Comparison of ENCODE assay signal across 15 cellular contexts in the genomic region with DNA sequence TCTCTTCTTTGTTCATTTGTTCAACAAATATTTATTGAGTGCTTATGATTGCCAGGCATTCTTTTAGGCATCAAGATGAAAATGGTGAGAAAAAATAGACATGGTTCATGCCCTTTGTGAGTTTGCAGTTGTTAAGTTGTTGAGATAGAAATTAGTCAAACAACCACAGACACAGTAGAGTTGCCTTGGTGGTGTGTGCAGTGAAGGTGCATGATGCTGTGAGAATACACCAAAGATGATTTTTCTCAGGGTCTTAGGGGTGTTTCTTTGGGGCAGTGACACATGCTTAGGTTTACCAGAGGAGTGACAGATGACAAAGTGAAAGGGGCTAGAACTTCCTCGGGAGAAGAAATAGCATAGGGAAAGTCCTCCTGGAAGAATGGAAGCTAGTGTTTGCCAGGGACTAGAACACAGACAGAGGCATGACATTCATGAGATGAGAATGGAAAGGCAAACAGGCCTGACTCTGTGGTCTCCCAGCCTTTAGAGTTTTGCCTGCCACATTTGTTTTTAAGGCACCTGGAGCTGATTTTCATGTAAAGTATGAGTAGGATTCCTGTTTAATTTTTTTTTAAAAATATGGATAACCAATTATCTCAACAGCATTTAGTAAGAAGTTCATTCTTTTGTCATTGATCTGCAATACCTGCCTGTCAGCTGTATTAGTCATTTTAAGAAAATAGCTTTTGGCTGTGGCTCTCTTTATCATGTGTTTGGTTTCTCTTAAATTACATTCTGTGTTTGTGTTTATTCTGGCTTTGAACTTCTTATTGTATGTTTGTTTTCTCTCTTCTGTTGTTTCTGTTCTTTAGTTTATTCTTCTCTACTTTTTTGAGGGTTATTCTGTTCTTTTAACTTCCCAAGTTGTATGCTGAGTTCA. TPM values are rescaled to one million over a fixed set of nuclear protein-coding genes. Genes with fewer than 3 reads are reported as not detected.
DNase-seq lines count a peak whose midpoint lies in the region; ATAC-seq lines count a peak whose summit lies in the region.
"Had no signal": no experiment of that assay in that cellular context is flagged by ENCODE, and none has a peak within 500 bp of the region (broad histone marks: within the 10 kb centered on the region; RNA-seq: fewer than 3 reads in every experiment).

No MANE protein-coding gene starts in this region.

- POLR2A ChIA-PET in T-cell (lab: Charles Lee), result interaction anchor here (0.6 kb wide), 2 partner anchors 11 to 19 kb away, joined by 3 read pairs; no protein-coding TSS in a partner anchor

- CTCF ChIA-PET in T-cell (lab: Charles Lee), result interaction anchor here in 1 of 2 donors (1.0 kb wide), 1 partner anchor 28 kb away, joined by 3 read pairs; no protein-coding TSS in a partner anchor

- no peak overlapping the region for H3K4me3 Mint-ChIP-seq in activated naive CD4-positive, alpha-beta T cell treated with anti-CD3 and anti-CD28 coated beads, Interleukin-2, amount 50 U/mL, for 24 hours
- H3K4me3 Mint-ChIP-seq in T-cell, result no peak overlapping the region
- H3K4me3 Mint-ChIP-seq: activated B cell treated with CpG ODN at 0.5 μM for 24 hours had no signal

- H3K36me3 Mint-ChIP-seq in activated naive CD4-positive, alpha-beta T cell treated with anti-CD3 and anti-CD28 coated beads, Interleukin-2, amount 50 U/mL, for 24 hours, result peaks cover 33% of the 10 kb centered on the region
- H3K36me3 Mint-ChIP-seq in T-cell, result peaks cover 61% of the 10 kb centered on the region

- peak overlapping the region; percentile 83 for H3K27ac Mint-ChIP-seq in activated naive CD4-positive, alpha-beta T cell treated with anti-CD3 and anti-CD28 coated beads, Interleukin-2, amount 50 U/mL, for 24 hours
- peak overlapping the region; percentile 58 to 70 for H3K27ac Mint-ChIP-seq in T-cell
- H3K27ac Mint-ChIP-seq: activated B cell treated with CpG ODN at 0.5 μM for 24 hours had no signal

- no peaks in the 10 kb centered on the region for H3K9me3 Mint-ChIP-seq in activated naive CD4-positive, alpha-beta T cell treated with anti-CD3 and anti-CD28 coated beads, Interleukin-2, amount 50 U/mL, for 24 hours
- H3K9me3 Mint-ChIP-seq in T-cell, result no peaks in the 10 kb centered on the region
- H3K9me3 Mint-ChIP-seq: activated B cell treated with CpG ODN at 0.5 μM for 24 hours had no signal

- H3K27me3 Mint-ChIP-seq in activated naive CD4-positive, alpha-beta T cell treated with anti-CD3 and anti-CD28 coated beads, Interleukin-2, amount 50 U/mL, for 24 hours, result no peaks in the 10 kb centered on the region
- H3K27me3 Mint-ChIP-seq in T-cell, result no peaks in the 10 kb centered on the region
- H3K27me3 Mint-ChIP-seq: activated B cell treated with CpG ODN at 0.5 μM for 24 hours had no signal

- peaks cover 62% of the 10 kb centered on the region for H3K4me1 Mint-ChIP-seq in activated naive CD4-positive, alpha-beta T cell treated with anti-CD3 and anti-CD28 coated beads, Interleukin-2, amount 50 U/mL, for 24 hours
- peaks cover 71 to 72% (median 72%) of the 10 kb centered on the region in 3 donors for H3K4me1 Mint-ChIP-seq in T-cell
- H3K4me1 Mint-ChIP-seq: activated B cell treated with CpG ODN at 0.5 μM for 24 hours had no signal

- DNase-seq in activated naive CD4-positive, alpha-beta T cell treated with Interleukin-2 at 50 U/mL for 16 hours, result no peak
- DNase-seq in T-cell, result no peak
- DNase-seq in medulla oblongata (ENCODE audit: extremely low spot score), result peak; percentile 58
- DNase-seq in substantia nigra (lab: John Stamatoyannopoulos, UW), result peak in 2 of 49 donors; percentile 13 to 17
- no peak for DNase-seq in DMS53 (lab: John Stamatoyannopoulos, UW)
- DNase-seq: activated B cell treated with CpG ODN at 0.5 μM for 24 hours, aorta, foreskin keratinocyte, GDM1, lower lobe of right lung, NCI-H2029, NCI-H446 treated with DMSO at 0.1 percent for 48 hours had no signal

- H3K27ac ChIP-seq in substantia nigra (ENCODE audit: low read depth, low read length, poor library complexity, severe bottlenecking), result peak overlapping the region; percentile 52
- H3K27ac ChIP-seq: foreskin keratinocyte, lower lobe of right lung had no signal

- ATAC-seq in T-cell (replicated peaks in 1 of 4) (no peak), GM18861 (IDR thresholded peaks at IDR 0.05; ENCODE audit: unreplicated experiment) (no peak), GM19035 (IDR thresholded peaks at IDR 0.05; ENCODE audit: unreplicated experiment) (no peak)
- ATAC-seq: foreskin keratinocyte, lower lobe of right lung had no signal

RNA-seq across cellular contexts. Expression of gene CYLD, which starts 36.6 kb away (rescaled TPM):
- total RNA-seq in T-cell, result 100 to 1,000 TPM; 243 to 380 (median 294) TPM
